ENCODE assay signal across 29 cellular contexts in the genomic region with DNA sequence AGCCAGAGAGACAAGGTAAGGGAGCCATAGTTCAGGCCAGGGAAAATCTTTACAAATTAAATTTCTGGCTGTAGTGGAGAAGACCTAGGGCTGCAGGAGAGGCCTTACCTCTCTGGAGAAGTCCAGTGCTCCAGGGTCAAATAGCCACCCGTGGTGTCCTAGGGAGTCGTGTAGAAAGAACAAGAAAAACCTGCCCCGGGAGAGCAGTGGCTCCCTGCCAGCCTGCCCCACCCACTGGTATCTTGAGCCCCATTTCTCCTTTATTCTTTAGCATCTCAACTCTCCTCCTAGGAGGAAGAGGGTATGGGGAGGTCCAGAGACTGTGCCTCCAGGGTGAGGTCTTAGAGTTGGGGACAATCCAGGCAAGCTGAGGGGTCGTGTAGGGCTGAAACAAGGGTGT. TPM values are rescaled to one million over a fixed set of nuclear protein-coding genes. Genes with fewer than 3 reads are reported as not detected.
"Had no signal": no experiment of that assay in that cellular context is flagged by ENCODE, and none has a peak within 500 bp of the region (broad histone marks: within the 10 kb centered on the region; RNA-seq: fewer than 3 reads in every experiment).

No MANE protein-coding gene starts in this region.

- H3K27ac ChIP-seq: ovary, parathyroid adenoma, psoas muscle, right lobe of liver, sigmoid colon, suprapubic skin, testis, tibial artery, transverse colon, upper lobe of right lung, uterus had no signal

- H3K4me1 ChIP-seq: parathyroid adenoma, psoas muscle, right lobe of liver, sigmoid colon, suprapubic skin, testis, tibial artery, transverse colon, upper lobe of right lung, uterus had no signal

- ATAC-seq: naive thymus-derived CD8-positive, alpha-beta T cell; natural killer cell treated with Interleukin-12 subunit alpha and Interleukin-12 subunit beta and Interleukin-15 and Interleukin-18, amount 100 ng/mL, for 72 hours; psoas muscle; right cardiac atrium; right lobe of liver; stimulated activated memory B cell treated with anti-CD40 and anti-IgM and Interleukin-4, amounts not matched to agents 10 μg/mL and 1 μg/mL and 100 μg/mL, for 72 hours; stimulated activated naive CD8-positive, alpha-beta T cell treated with anti-CD3 and anti-CD28 coated beads, Interleukin-15, amount 100 ng/mL, for 72 hours; stimulated activated naive CD8-positive, alpha-beta T cell treated with anti-CD3 and anti-CD28 coated beads, Interleukin-15, Interleukin-2, amounts not matched to agents 100 U/mL and 50 U/mL, for 24 hours; upper lobe of right lung had no signal

- H3K27ac Mint-ChIP-seq: naive thymus-derived CD8-positive, alpha-beta T cell; natural killer cell treated with Interleukin-12 subunit alpha and Interleukin-12 subunit beta and Interleukin-15 and Interleukin-18, amount 100 ng/mL, for 72 hours; nephron progenitor cell; progenitor cell of endocrine pancreas; stimulated activated memory B cell treated with anti-CD40 and anti-IgM and Interleukin-4, amounts not matched to agents 10 μg/mL and 1 μg/mL and 100 μg/mL, for 72 hours; stimulated activated naive CD8-positive, alpha-beta T cell treated with anti-CD3 and anti-CD28 coated beads, Interleukin-15, amount 100 ng/mL, for 72 hours; type B pancreatic cell had no signal

- H3K36me3 Mint-ChIP-seq: naive B cell; naive thymus-derived CD8-positive, alpha-beta T cell; natural killer cell treated with Interleukin-12 subunit alpha and Interleukin-12 subunit beta and Interleukin-15 and Interleukin-18, amount 100 ng/mL, for 72 hours; stimulated activated memory B cell treated with anti-CD40 and anti-IgM and Interleukin-4, amounts not matched to agents 10 μg/mL and 1 μg/mL and 100 μg/mL, for 72 hours; type B pancreatic cell had no signal

- H3K9me3 ChIP-seq: ovary, psoas muscle, right lobe of liver, sigmoid colon, suprapubic skin, testis, tibial artery, transverse colon, upper lobe of right lung, uterus had no signal

- H3K36me3 ChIP-seq: ovary, right lobe of liver, sigmoid colon, suprapubic skin, tibial artery, transverse colon, upper lobe of right lung, uterus had no signal

- H3K4me3 Mint-ChIP-seq: naive B cell; naive thymus-derived CD8-positive, alpha-beta T cell; natural killer cell treated with Interleukin-12 subunit alpha and Interleukin-12 subunit beta and Interleukin-15 and Interleukin-18, amount 100 ng/mL, for 72 hours; nephron progenitor cell; neural crest cell; stimulated activated memory B cell treated with anti-CD40 and anti-IgM and Interleukin-4, amounts not matched to agents 10 μg/mL and 1 μg/mL and 100 μg/mL, for 72 hours; stimulated activated naive CD8-positive, alpha-beta T cell treated with anti-CD3 and anti-CD28 coated beads, Interleukin-15, amount 100 ng/mL, for 72 hours; type B pancreatic cell had no signal

- H3K4me3 ChIP-seq: ovary, psoas muscle, right lobe of liver, sigmoid colon, suprapubic skin, testis, tibial artery, transverse colon, upper lobe of right lung, uterus had no signal

- H3K4me1 Mint-ChIP-seq: stimulated activated naive CD8-positive, alpha-beta T cell treated with anti-CD3 and anti-CD28 coated beads, Interleukin-15, amount 100 ng/mL, for 72 hours had no signal

- H3K27me3 ChIP-seq: ovary, right lobe of liver, testis, uterus had no signal

- DNase-seq: naive B cell; naive thymus-derived CD8-positive, alpha-beta T cell; nephron progenitor cell; occipital lobe; ovary; psoas muscle; right cardiac atrium; right lobe of liver; sigmoid colon; stimulated activated CD4-positive, alpha-beta T cell treated with anti-CD3 and anti-CD28 coated beads, Interleukin-1b, Interleukin-23, amount 100 ng/mL, for 48 hours; stimulated activated CD4-positive, alpha-beta T cell treated with anti-CD3 and anti-CD28 coated beads, Interleukin-4, amount 100 ng/mL, for 1 hour; stimulated activated CD4-positive, alpha-beta T cell treated with anti-CD3 and anti-CD28 coated beads, Interleukin-4, amount 100 ng/mL, for 4 hours; stimulated activated CD8-positive, alpha-beta memory T cell treated with anti-CD3 and anti-CD28 coated beads, Interleukin-4, amount 100 ng/mL, for 48 hours; stimulated activated naive CD4-positive, alpha-beta T cell; stimulated activated naive CD8-positive, alpha-beta T cell treated with anti-CD3 and anti-CD28 coated beads, Interleukin-15, amount 100 ng/mL, for 72 hours; stimulated activated naive CD8-positive, alpha-beta T cell treated with anti-CD3 and anti-CD28 coated beads, Interleukin-15, Interleukin-2, amounts not matched to agents 100 U/mL and 50 U/mL, for 24 hours; substantia nigra; testis; tibial artery; transverse colon; upper lobe of right lung; uterus had no signal

- H3K9me3 Mint-ChIP-seq: natural killer cell treated with Interleukin-12 subunit alpha and Interleukin-12 subunit beta and Interleukin-15 and Interleukin-18, amount 100 ng/mL, for 72 hours; nephron progenitor cell; stimulated activated naive CD8-positive, alpha-beta T cell treated with anti-CD3 and anti-CD28 coated beads, Interleukin-15, amount 100 ng/mL, for 72 hours; type B pancreatic cell had no signal

RNA-seq across cellular contexts. Expression of a gene that starts 32.1 kb away (rescaled TPM):
- total RNA-seq: naive thymus-derived CD8-positive, alpha-beta T cell; progenitor cell of endocrine pancreas had no signal
- polyA plus RNA-seq: naive thymus-derived CD8-positive, alpha-beta T cell had no signal
